19 cellular contexts compared by ENCODE assay signal in the genomic region with DNA sequence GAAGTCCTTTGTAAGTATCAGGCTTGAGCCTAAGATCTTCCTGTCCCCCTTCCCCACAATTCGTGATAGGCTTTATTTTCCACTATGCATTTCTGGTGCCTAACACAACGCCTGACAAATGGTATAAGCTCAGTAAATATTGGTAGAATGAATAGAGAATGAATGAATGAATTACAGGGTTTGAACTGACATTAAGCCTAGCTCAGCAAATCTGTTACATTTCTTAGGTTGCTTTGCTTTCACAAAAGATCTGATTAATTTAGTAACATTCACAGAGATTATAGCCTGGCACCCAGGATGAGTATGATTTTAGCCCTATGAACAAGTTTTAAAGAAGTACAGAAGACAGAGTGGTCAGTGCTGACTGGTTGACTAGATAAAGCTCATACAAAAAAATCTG. TPM values are rescaled to one million over a fixed set of nuclear protein-coding genes. Genes with fewer than 3 reads are reported as not detected.
A peak's percentile ranks its signal among the peaks of the same experiment; 100 is the strongest.
DNase-seq lines count a peak whose midpoint lies in the region; ATAC-seq, FAIRE-seq and TF ChIP-seq lines count a peak whose summit lies in the region.
"Had no signal": no experiment of that assay in that cellular context is flagged by ENCODE, and none has a peak within 500 bp of the region (broad histone marks: within the 10 kb centered on the region; RNA-seq: fewer than 3 reads in every experiment).

No MANE protein-coding gene starts in this region.

- no peak for TF ChIP-seq CTCF in A549 (IDR thresholded peaks at IDR 0.05)
- TF ChIP-seq CTCF in IMR-90 (conservative IDR thresholded peaks at IDR 0.05; ENCODE audit: low read depth, low read length) = no peak
- TF ChIP-seq CTCF in K562 (IDR thresholded peaks at IDR 0.05 in 2 of 3, conservative IDR thresholded peaks at IDR 0.05 in 1 of 3; ENCODE audit: insufficient read depth in 2 of 3, low read depth in 1 of 3, low read length in 3 of 3) = no peak

- no peak overlapping the region for H2BK15ac ChIP-seq in IMR-90 (ENCODE audit: low read depth, low read length)

- H3K36me3 ChIP-seq in IMR-90 (ENCODE audit: control insufficient read depth, insufficient read depth, low read length) (no peaks in the 10 kb centered on the region), K562 (ENCODE audit: control insufficient read depth, insufficient read depth, low read length) (no peaks in the 10 kb centered on the region)

- H2AFZ ChIP-seq in IMR-90 (replicated peaks; ENCODE audit: low read length, poor library complexity) = no peak overlapping the region
- H2AFZ ChIP-seq in K562 (ENCODE audit: low read depth, low read length) = no peak overlapping the region

- in situ Hi-C loops in IMR-90 (cut with MboI; ENCODE audit: low sequenced_read_pairs) = loop anchor here (10.0 kb wide), 1 partner anchor 148 kb away; a partner anchor contains a TSS
- in situ Hi-C loops in K562 (cut with MboI) = no loop called here

- FAIRE-seq in A549 (lab: Jason Lieb, UNC) (no peak), K562 (lab: Jason Lieb, UNC) (no peak)
- FAIRE-seq: A204.1, D721Med, GM12891 had no signal

- no peak overlapping the region for H3K23ac ChIP-seq in IMR-90 (ENCODE audit: low read depth, low read length)

- no peak overlapping the region for H2AK9ac ChIP-seq in IMR-90 (replicated peaks; ENCODE audit: low read depth, low read length, poor library complexity)

- peaks cover 6% of the 10 kb centered on the region; the same call in 1 of the 3 replicates for H3K79me2 ChIP-seq in K562 (ENCODE audit: control insufficient read depth, insufficient read depth, low read length)

- no peak overlapping the region for H3K18ac ChIP-seq in IMR-90 (ENCODE audit: low read depth, low read length)

- H3K4ac ChIP-seq in IMR-90 (ENCODE audit: low read depth, low read length) = peak overlapping the region; percentile 36; the same call in 1 of the 2 replicates

- H3K14ac ChIP-seq in IMR-90 (replicated peaks; ENCODE audit: low read depth, low read length) = no peak overlapping the region

- no peak overlapping the region for H3K9ac ChIP-seq in IMR-90 (ENCODE audit: low read depth, low read length)
- H3K9ac ChIP-seq in K562 (ENCODE audit: insufficient read depth in 1 of 2, low read depth in 2 of 2, low read length in 2 of 2) = no peak overlapping the region
- H3K9ac ChIP-seq: BLaER1 treated with 17β-estradiol and CSF1 and Interleukin-3, amounts not matched to agents 10 nM and 100 nM had no signal

- no peak overlapping the region for H3K4me3 ChIP-seq in A549
- no peak overlapping the region for H3K4me3 ChIP-seq in IMR-90 (ENCODE audit: insufficient read depth, low read depth, low read length)
- H3K4me3 ChIP-seq in K562 = no peak overlapping the region
- H3K4me3 ChIP-seq: BLaER1 treated with 17β-estradiol and CSF1 and Interleukin-3, amounts not matched to agents 10 nM and 100 nM had no signal

- 97% methylated on average over 2 of the region's 2 CpGs for WGBS in A549 (ENCODE audit: missing lambda C conversion rate)
- no CpG with 5 or more reads among the region's 2 CpGs for WGBS in IMR-90 (ENCODE audit: extremely low coverage in 2 of 2, insufficient read length in 1 of 2), 2 experiments
- WGBS in K562 (ENCODE audit: insufficient coverage, low coverage, missing lambda C conversion rate) = 76% methylated on average over 2 of the region's 2 CpGs

- TF ChIP-seq RAD21 in A549 (conservative IDR thresholded peaks at IDR 0.05 in 1 of 2, IDR thresholded peaks at IDR 0.05 in 1 of 2) (no peak), IMR-90 (IDR thresholded peaks at IDR 0.05; ENCODE audit: low read length) (no peak), K562 (CRISPR knock-in tag; conservative IDR thresholded peaks at IDR 0.05 in 1 of 2, IDR thresholded peaks at IDR 0.05 in 1 of 2) (no peak)

- dilution Hi-C loops in IMR-90 (cut with HindIII; ENCODE audit: low sequenced_read_pairs, unreplicated experiment) = no loop called here

- no peak overlapping the region for H4K91ac ChIP-seq in IMR-90 (ENCODE audit: insufficient read depth, low read depth, low read length)

- no peak for TF ChIP-seq POLR2A in A549 (IDR thresholded peaks at IDR 0.05; ENCODE audit: low read length)
- no peak for TF ChIP-seq POLR2A in IMR-90 (IDR thresholded peaks at IDR 0.05; ENCODE audit: low read depth, low read length)
- TF ChIP-seq POLR2A in K562 (conservative IDR thresholded peaks at IDR 0.05) = no peak

- BruUV-seq in IMR-90 (replicated peaks; lab: Mats Ljungman, UMichigan) (no TSS peak), K562 (replicated peaks; lab: Mats Ljungman, UMichigan) (no TSS peak)

- no peak overlapping the region for H4K5ac ChIP-seq in IMR-90 (ENCODE audit: low read depth, low read length)

- DNase-seq in A549 (ENCODE audit: low read depth in 1 of 2, low spot score in 1 of 2) (no peak), IMR-90 (no peak), K562 (ENCODE audit: extremely low read depth in 1 of 4, low spot score in 3 of 4) (no peak), HPDE6-E6E7 (ENCODE audit: extremely low spot score) (no peak)
- DNase-seq: 8988T; AML-193; Caco-2; Calu3; CD4-positive, alpha-beta T cell; CD8-positive, alpha-beta T cell; DMS79 treated with DMSO at 0.1 percent for 48 hours; GF-D8 had no signal

- H2BK20ac ChIP-seq in IMR-90 (ENCODE audit: low read depth, low read length) = no peak overlapping the region

- POLR2A ChIA-PET in A549 (lab: Yijun Ruan, JAX) (interaction anchor here (1.4 kb wide), 1 partner anchor 226 kb away, joined by 3 read pairs; a partner anchor contains a TSS), IMR-90 (lab: Charles Lee; ENCODE audit: unreplicated experiment) (interaction anchor here (0.6 kb wide), 1 partner anchor 8 kb away, joined by 4 read pairs; no protein-coding TSS in a partner anchor), K562 (lab: Yijun Ruan, JAX) (interaction anchor here (0.8 to 1.6 kb wide), 2 partner anchors 39 to 109 kb away, joined by 3 read pairs; no protein-coding TSS in a partner anchor)

- H3K79me1 ChIP-seq in IMR-90 (ENCODE audit: low read depth in 1 of 2, low read length in 2 of 2) = peaks cover 17 to 71% of the 10 kb centered on the region in 2 experiments

- H3K9me1 ChIP-seq in IMR-90 (ENCODE audit: insufficient read depth, low read length) (peaks cover 8% of the 10 kb centered on the region), K562 (ENCODE audit: control insufficient read depth, insufficient read depth, low read length) (no peaks in the 10 kb centered on the region)

- intact Hi-C loops in IMR-90 (cut with micrococcal nuclease) (no loop called here), K562 (cut with micrococcal nuclease) (no loop called here)

- no peak overlapping the region for H4K8ac ChIP-seq in IMR-90 (ENCODE audit: low read depth in 2 of 2, low read length in 2 of 2)

- H3K27me3 ChIP-seq in IMR-90 (ENCODE audit: control insufficient read depth, insufficient read depth, low read length) (no peaks in the 10 kb centered on the region), K562 (ENCODE audit: control insufficient read depth in 2 of 2, insufficient read depth in 2 of 2, low read length in 2 of 2) (no peaks in the 10 kb centered on the region)
- H3K27me3 ChIP-seq: BLaER1 treated with 17β-estradiol and CSF1 and Interleukin-3, amounts not matched to agents 10 nM and 100 nM had no signal

- H3K4me2 ChIP-seq in A549 = no peak overlapping the region
- no peak overlapping the region for H3K4me2 ChIP-seq in IMR-90 (ENCODE audit: low read depth, low read length)
- H3K4me2 ChIP-seq in K562 (ENCODE audit: insufficient read depth, low read length) = no peak overlapping the region
- H3K4me2 ChIP-seq: BLaER1 treated with 17β-estradiol and CSF1 and Interleukin-3, amounts not matched to agents 10 nM and 100 nM had no signal

- CTCF ChIA-PET in A549 (lab: Yijun Ruan, JAX) (interaction anchor here (0.6 to 5.1 kb wide), 8 partner anchors 9 to 390 kb away, joined by 3 to 26 read pairs (median 4); a partner anchor contains a TSS), IMR-90 (lab: Yijun Ruan, JAX) (interaction anchor here (1.1 kb wide), 1 partner anchor 12 kb away, joined by 3 read pairs; no protein-coding TSS in a partner anchor), K562 (lab: Yijun Ruan, JAX; ENCODE audit: low intra/inter-chr PET ratio) (no interaction called here)

- H3K4me1 ChIP-seq in A549 = peaks cover 40% of the 10 kb centered on the region
- peaks cover 11% of the 10 kb centered on the region; the same call in 1 of the 2 replicates for H3K4me1 ChIP-seq in IMR-90 (ENCODE audit: control insufficient read depth, insufficient read depth, low read length)
- no peaks in the 10 kb centered on the region for H3K4me1 ChIP-seq in K562 (replicated peaks in 1 of 2; ENCODE audit: control insufficient read depth in 2 of 2, insufficient read depth in 2 of 2, low read length in 2 of 2)

- H3K9me3 ChIP-seq in A549 = peaks cover 41% of the 10 kb centered on the region
- H3K9me3 ChIP-seq in IMR-90 (ENCODE audit: control insufficient read depth, insufficient read depth, low read length) = no peaks in the 10 kb centered on the region
- no peaks in the 10 kb centered on the region for H3K9me3 ChIP-seq in K562 (replicated peaks; ENCODE audit: control insufficient read depth, insufficient read depth, low read depth, low read length)
- H3K9me3 ChIP-seq: Caco-2 had no signal

- H3K27ac ChIP-seq in A549 (peak overlapping the region in 1 of 2 experiments; percentile 48; a peak in 3 of 6 replicates), IMR-90 (ENCODE audit: insufficient read depth, low read length) (no peak overlapping the region), K562 (ENCODE audit: extremely low read depth, low read depth, low read length) (no peak overlapping the region)
- H3K27ac ChIP-seq: BLaER1 treated with 17β-estradiol and CSF1 and Interleukin-3, amounts not matched to agents 10 nM and 100 nM; C4-2B had no signal

- peaks cover 19% of the 10 kb centered on the region; the same call in 1 of the 2 replicates for H4K20me1 ChIP-seq in IMR-90 (ENCODE audit: insufficient read depth, low read length)
- H4K20me1 ChIP-seq in K562 (replicated peaks; ENCODE audit: control insufficient read depth, insufficient read depth, low read length) = no peaks in the 10 kb centered on the region

- no peak for TF ChIP-seq EP300 in A549 (IDR thresholded peaks at IDR 0.05)
- no peak for TF ChIP-seq EP300 in K562 (IDR thresholded peaks at IDR 0.05; ENCODE audit: low read length)

- ATAC-seq in A549 (no peak), IMR-90 (ENCODE audit: low read depth) (no peak), K562 (no peak), GM21526 (IDR thresholded peaks at IDR 0.05; ENCODE audit: low FRiP score, unreplicated experiment) (no peak), GM19328 (IDR thresholded peaks at IDR 0.05; ENCODE audit: unreplicated experiment) (no peak)
- ATAC-seq: CD8-positive, alpha-beta T cell had no signal

- no peak overlapping the region for H2BK120ac ChIP-seq in IMR-90 (ENCODE audit: low read depth, low read length)

- no peak overlapping the region for H2AK5ac ChIP-seq in IMR-90 (ENCODE audit: low read depth, low read length)

- no peak overlapping the region for H3K56ac ChIP-seq in IMR-90 (ENCODE audit: extremely low read depth, insufficient read depth, low read length)

- H2BK5ac ChIP-seq in IMR-90 (ENCODE audit: low read depth, low read length, poor library complexity, severe bottlenecking) = no peak overlapping the region

RNA-seq across cellular contexts. Expression of a gene that starts 16.4 kb away (rescaled TPM):
- polyA plus RNA-seq in A549 (2011; rRNA removed) (15.9 and 16.8 TPM in 2 replicates), A549 (2017; fragmentation: RNase III; extraction: RNeasy Plus Mini Kit Qiagen cat#74134 plus additional on column Dnase treatment) (21.0 to 21.6 TPM (median 21.2 TPM) in 3 replicates), IMR-90 (2012; rRNA removed) (35.4 and 42.8 TPM in 2 replicates), K562 (2011; rRNA removed) (3.1 and 5.2 TPM in 2 replicates), K562 (2014; fragmentation: Illumina TruSeq; extraction: Trizol) (6.0 and 8.0 TPM in 2 replicates), K562 (2014; fragmentation: Nextera tagmentation; extraction: Ambion mirVana) (under 1 TPM; 0.08 TPM), K562 (2014; rRNA removed) (5.2 and 6.2 TPM in 2 replicates)
- 17.6 and 25.3 TPM in 2 replicates for polyA plus RNA-seq in A549 (2012; cell fraction: cytosol; rRNA removed)
- polyA plus RNA-seq in A549 (2012; cell fraction: nucleus; rRNA removed) = 67.7 and 81.9 TPM in 2 replicates
- 77.7 and 84.8 TPM in 2 replicates for polyA minus RNA-seq in A549 (2011; rRNA and poly(A)+ RNA removed)
- total RNA-seq in IMR-90 (2012; rRNA removed) (17.4 and 18.3 TPM in 2 replicates), K562 (2014; rRNA removed) (6.0 and 7.3 TPM in 2 replicates), K562 (2014; rRNA removed; fragmentation: Illumina TruSeq; extraction: Trizol) (1.6 and 2.1 TPM in 2 replicates), K562 (2015; rRNA removed; fragmentation: Illumina TruSeq; extraction: Trizol) (3.1 and 3.3 TPM in 2 replicates), K562 (2021) (11.9 and 12.8 TPM in 2 replicates)
- polyA plus RNA-seq in IMR-90 (2012; cell fraction: cytosol; rRNA removed) = 16.0 and 32.6 TPM in 2 replicates
- polyA plus RNA-seq in IMR-90 (2012; cell fraction: nucleus; rRNA removed; ENCODE audit: low replicate concordance) = 90.1 and 162 TPM in 2 replicates
- total RNA-seq in K562 (2011; cell fraction: chromatin; rRNA removed; ENCODE audit: low replicate concordance) = 15.5 and 25.7 TPM in 2 replicates
- 12.1 and 12.2 TPM in 2 replicates for total RNA-seq in K562 (2011; cell fraction: nucleolus; rRNA removed)
- total RNA-seq in K562 (2011; cell fraction: nucleoplasm; rRNA removed) = 9.6 and 9.7 TPM in 2 replicates
- polyA plus RNA-seq in K562 (2011; cell fraction: cytosol; rRNA removed) = 3.2 and 5.5 TPM in 2 replicates
- 12.2 and 22.3 TPM in 2 replicates for polyA plus RNA-seq in K562 (2011; cell fraction: nucleus; rRNA removed)
- 4.4 and 7.4 TPM in 2 replicates for polyA plus RNA-seq in K562 (2012)
- polyA minus RNA-seq in K562 (2011; rRNA and poly(A)+ RNA removed) = 9.3 and 11.5 TPM in 2 replicates
- polyA minus RNA-seq in K562 (2011; cell fraction: cytosol; rRNA and poly(A)+ RNA removed) = 5.7 and 8.8 TPM in 2 replicates
- polyA minus RNA-seq in K562 (2011; cell fraction: nucleus; rRNA and poly(A)+ RNA removed) = 5.1 and 5.3 TPM in 2 replicates
